ENCODE assay signal across 8 cellular contexts in the genomic region with DNA sequence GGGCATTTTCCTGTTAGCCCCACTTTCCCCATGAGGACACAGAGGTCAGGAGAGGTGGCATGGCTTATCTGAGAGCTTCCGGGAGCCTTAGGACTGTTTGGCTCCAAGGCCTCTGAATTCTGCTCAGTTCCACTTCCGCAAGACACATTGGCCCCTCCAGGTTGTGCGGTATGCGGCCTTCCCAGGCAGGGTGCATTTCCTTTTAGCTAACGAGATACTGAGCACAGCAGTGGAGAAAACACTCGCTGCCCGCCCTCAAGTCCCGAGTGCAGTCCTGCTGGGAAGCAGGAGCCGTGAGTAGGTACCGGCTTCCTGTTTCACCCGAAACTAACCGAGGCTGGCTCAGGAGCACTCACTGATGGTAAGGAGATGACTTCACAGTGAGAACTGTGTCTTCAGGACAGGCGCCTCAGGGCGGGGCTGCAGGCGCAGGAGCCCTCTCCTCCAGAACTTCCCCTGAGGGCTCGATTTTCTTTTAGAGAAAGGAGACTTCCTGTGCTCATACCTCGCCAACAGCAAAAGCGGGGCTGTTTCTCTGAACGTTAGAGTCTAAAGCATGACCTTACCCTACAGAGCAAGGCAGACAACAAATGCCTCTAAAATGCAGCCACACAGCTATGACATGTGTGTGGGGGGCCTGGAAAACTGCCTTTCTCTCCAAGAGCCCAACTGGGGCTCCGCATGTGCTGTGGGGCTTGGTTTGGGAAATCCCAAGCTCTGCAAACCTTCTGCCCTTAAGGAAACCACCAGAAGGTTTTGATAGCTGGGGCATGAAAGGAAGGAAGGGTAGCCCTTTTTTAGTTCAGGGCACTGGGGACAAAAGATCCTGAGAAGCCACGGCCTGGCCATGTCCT. TPM values are rescaled to one million over a fixed set of nuclear protein-coding genes. Genes with fewer than 3 reads are reported as not detected.
A peak's percentile ranks its signal among the peaks of the same experiment; 100 is the strongest.
DNase-seq lines count a peak whose midpoint lies in the region; ATAC-seq and TF ChIP-seq lines count a peak whose summit lies in the region.

No MANE protein-coding gene starts in this region.

- H3K9me3 ChIP-seq in left ventricle myocardium inferior (replicated peaks) = no peaks in the 10 kb centered on the region

- peak overlapping the region; percentile 94 for H3K27ac Mint-ChIP-seq in activated CD4-positive, alpha-beta memory T cell treated with anti-CD3 and anti-CD28 coated beads, Interleukin-2, amount 10 ng/mL, durations not matched to agents 7 days and 5 days

- no peaks in the 10 kb centered on the region for H3K27me3 ChIP-seq in GM06990 (replicated peaks; ENCODE audit: control insufficient read depth, insufficient read depth, low read length)
- H3K27me3 ChIP-seq in left ventricle myocardium inferior (ENCODE audit: low read depth) = no peaks in the 10 kb centered on the region

- H3K27ac ChIP-seq in left ventricle myocardium inferior (replicated peaks) = peak overlapping the region; percentile 30

- H3K36me3 ChIP-seq in GM06990 (ENCODE audit: control insufficient read depth, insufficient read depth, low read length) (peaks cover 14% of the 10 kb centered on the region), left ventricle myocardium inferior (no peaks in the 10 kb centered on the region)

- peaks cover 23% of the 10 kb centered on the region for H3K4me1 ChIP-seq in left ventricle myocardium inferior

- CTCF ChIA-PET in activated CD4-positive, alpha-beta memory T cell treated with anti-CD3 and anti-CD28 coated beads, Interleukin-2, amount 10 ng/mL, durations not matched to agents 7 days and 5 days (lab: Charles Lee) = interaction anchor here (0.6 to 5.0 kb wide), 12 partner anchors 10 to 357 kb away, joined by 3 to 35 read pairs (median 4); partner anchors contain the start of genes BAG3 and RGS10

- intact Hi-C loops in left ventricle myocardium inferior (cut with micrococcal nuclease) = no loop called here

- peaks cover 53% of the 10 kb centered on the region for H3K36me3 Mint-ChIP-seq in activated CD4-positive, alpha-beta memory T cell treated with anti-CD3 and anti-CD28 coated beads, Interleukin-2, amount 10 ng/mL, durations not matched to agents 7 days and 5 days (ENCODE audit: low read depth)

- DNase-seq in GM06990 (ENCODE audit: extremely low read depth, insufficient read length) = peak; percentile 83
- DNase-seq in Kasumi-1 (lab: John Stamatoyannopoulos, UW) = peak; percentile 95
- peak; percentile 74 for DNase-seq in activated CD4-positive, alpha-beta memory T cell treated with anti-CD3 and anti-CD28 coated beads, Interleukin-2, amount 10 ng/mL, durations not matched to agents 7 days and 5 days
- DNase-seq in left ventricle myocardium inferior = no peak
- peak; percentile 17 for DNase-seq in stimulated activated CD8-positive, alpha-beta memory T cell treated with anti-CD3 and anti-CD28 coated beads, Interleukin-12 subunit alpha, Interleukin-12 subunit beta, amount 100 ng/mL, for 4 hours (ENCODE audit: low read depth)
- DNase-seq in SHP77 (lab: John Stamatoyannopoulos, UW) = no peak
- no peak for DNase-seq in iPS-NIHi11 (ENCODE audit: low spot score)

- POLR2A ChIA-PET in activated CD4-positive, alpha-beta memory T cell treated with anti-CD3 and anti-CD28 coated beads, Interleukin-2, amount 10 ng/mL, durations not matched to agents 7 days and 5 days (lab: Charles Lee) = interaction anchor here (0.7 to 5.2 kb wide), 11 partner anchors 8 to 340 kb away, joined by 3 to 43 read pairs (median 5); partner anchors contain the start of genes BAG3, INPP5F and RGS10

- no peaks in the 10 kb centered on the region for H3K9me3 Mint-ChIP-seq in activated CD4-positive, alpha-beta memory T cell treated with anti-CD3 and anti-CD28 coated beads, Interleukin-2, amount 10 ng/mL, durations not matched to agents 7 days and 5 days

- H3K27me3 Mint-ChIP-seq in activated CD4-positive, alpha-beta memory T cell treated with anti-CD3 and anti-CD28 coated beads, Interleukin-2, amount 10 ng/mL, durations not matched to agents 7 days and 5 days = no peaks in the 10 kb centered on the region

- peak overlapping the region; percentile 60 for H3K4me3 Mint-ChIP-seq in activated CD4-positive, alpha-beta memory T cell treated with anti-CD3 and anti-CD28 coated beads, Interleukin-2, amount 10 ng/mL, durations not matched to agents 7 days and 5 days

- TF ChIP-seq CTCF in GM06990 (IDR thresholded peaks at IDR 0.05; ENCODE audit: insufficient read depth, low read length, poor library complexity, severe bottlenecking) (peak; percentile 6), left ventricle myocardium inferior (IDR thresholded peaks at IDR 0.05; ENCODE audit: borderline replicate concordance) (no peak)

- ATAC-seq in GM21723 (IDR thresholded peaks at IDR 0.05; ENCODE audit: unreplicated experiment) = peak; percentile 82

- peaks cover 42% of the 10 kb centered on the region for H3K4me1 Mint-ChIP-seq in activated CD4-positive, alpha-beta memory T cell treated with anti-CD3 and anti-CD28 coated beads, Interleukin-2, amount 10 ng/mL, durations not matched to agents 7 days and 5 days

- H3K4me3 ChIP-seq in GM06990 (replicated peaks; ENCODE audit: low read depth, low read length) (peak overlapping the region; percentile 18; the same call in 1 of the 2 replicates), left ventricle myocardium inferior (no peak overlapping the region)

RNA-seq across cellular contexts. Expression of gene RGS10, which starts 25.9 kb away (rescaled TPM):
- total RNA-seq in activated CD4-positive, alpha-beta memory T cell treated with anti-CD3 and anti-CD28 coated beads, Interleukin-2, amount 10 ng/mL, durations not matched to agents 7 days and 5 days = 100 to 1,000 TPM; 137 to 140 TPM
- total RNA-seq in left ventricle myocardium inferior = 5.6 TPM

Comparison
In these comparisons a context has a peak if more than half of its experiments do, and no peak if none do; other contexts are left out.
1. DNase-seq: peak in GM06990 (single experiment), Kasumi-1 (2 of 2), activated CD4-positive, alpha-beta memory T cell treated with anti-CD3 and anti-CD28 coated beads, Interleukin-2, amount 10 ng/mL, durations not matched to agents 7 days and 5 days (single experiment) and stimulated activated CD8-positive, alpha-beta memory T cell treated with anti-CD3 and anti-CD28 coated beads, Interleukin-12 subunit alpha, Interleukin-12 subunit beta, amount 100 ng/mL, for 4 hours (single experiment); none in left ventricle myocardium inferior (single experiment), SHP77 (0 of 2) and iPS-NIHi11 (single experiment).
2. RNA of gene RGS10, which starts 25.9 kb away (total RNA-seq): 137 to 140 TPM in activated CD4-positive, alpha-beta memory T cell treated with anti-CD3 and anti-CD28 coated beads, Interleukin-2, amount 10 ng/mL, durations not matched to agents 7 days and 5 days; 5.6 TPM in left ventricle myocardium inferior (single experiment); every median in the first group is over 10 times any median in the second.